Comparison of ENCODE assay signal across 14 cellular contexts in genomic region chr15:69104050-69104750, GRCh38. TPM values are rescaled to one million over a fixed set of nuclear protein-coding genes. Genes with fewer than 3 reads are reported as not detected.
DNase-seq lines count a peak whose midpoint lies in the region; ATAC-seq and TF ChIP-seq lines count a peak whose summit lies in the region.
"Had no signal": no experiment of that assay in that cellular context is flagged by ENCODE, and none has a peak within 500 bp of the region (broad histone marks: within the 10 kb centered on the region; RNA-seq: fewer than 3 reads in every experiment).

No MANE protein-coding gene starts in this region.

- peak overlapping the region in 2 of 10 donors; percentile 1 to 22 for H3K27ac Mint-ChIP-seq in naive thymus-derived CD8-positive, alpha-beta T cell
- H3K27ac Mint-ChIP-seq: activated CD4-positive, alpha-beta T cell treated with anti-CD3 and anti-CD28 coated beads, Interleukin-2, amount 10 ng/mL, durations not matched to agents 24 days and 14 days had no signal

- H3K9me3 Mint-ChIP-seq in naive thymus-derived CD8-positive, alpha-beta T cell, result no peaks in the 10 kb centered on the region
- H3K9me3 Mint-ChIP-seq: activated CD4-positive, alpha-beta T cell treated with anti-CD3 and anti-CD28 coated beads, Interleukin-2, amount 10 ng/mL, durations not matched to agents 24 days and 14 days had no signal

- no peaks in the 10 kb centered on the region for H3K36me3 Mint-ChIP-seq in naive thymus-derived CD8-positive, alpha-beta T cell

- intact Hi-C loops in ovary (cut with DNase I), result no loop called here

- H3K4me1 ChIP-seq in ovary (ENCODE audit: insufficient read depth), result no peaks in the 10 kb centered on the region

- H3K4me3 Mint-ChIP-seq in naive thymus-derived CD8-positive, alpha-beta T cell, result peak overlapping the region in 8 of 10 donors; percentile 20 to 67 (median 47)
- H3K4me3 Mint-ChIP-seq: activated CD4-positive, alpha-beta T cell treated with anti-CD3 and anti-CD28 coated beads, Interleukin-2, amount 10 ng/mL, durations not matched to agents 24 days and 14 days had no signal

- TF ChIP-seq EP300 in ovary (IDR thresholded peaks at IDR 0.05), result no peak

- H3K36me3 ChIP-seq in ovary, result no peaks in the 10 kb centered on the region

- POLR2A ChIA-PET in naive thymus-derived CD8-positive, alpha-beta T cell (lab: Charles Lee), result no interaction called here

- no peaks in the 10 kb centered on the region for H3K27me3 Mint-ChIP-seq in naive thymus-derived CD8-positive, alpha-beta T cell

- H3K4me3 ChIP-seq in ovary, result no peak overlapping the region

- no peak for TF ChIP-seq POLR2A in ovary (IDR thresholded peaks at IDR 0.05)

- 51 to 66% (median 55%) methylated on average over 12 of the region's 12 CpGs for WGBS in ovary, 3 donors

- H3K4me1 Mint-ChIP-seq in naive thymus-derived CD8-positive, alpha-beta T cell, result peaks cover 22 to 41% (median 30%) of the 10 kb centered on the region in 4 donors

- no peak for TF ChIP-seq CTCF in ovary (IDR thresholded peaks at IDR 0.05)

- no peaks in the 10 kb centered on the region for H3K9me3 ChIP-seq in ovary

- no peak overlapping the region for H3K27ac ChIP-seq in ovary
- H3K27ac ChIP-seq: 22Rv1 had no signal

- DNase-seq in DMS 273 (lab: John Stamatoyannopoulos, UW; ENCODE audit: unreplicated experiment) (peak; percentile 19), DMS 273 treated with DMSO at 0.1 percent for 48 hours (lab: John Stamatoyannopoulos, UW) (no peak), NCI-H146 (lab: John Stamatoyannopoulos, UW) (peak; percentile 57), ovary (no peak)
- peak in 1 of 10 donors; percentile 14 for DNase-seq in naive thymus-derived CD8-positive, alpha-beta T cell
- DNase-seq in activated CD4-positive, alpha-beta T cell treated with anti-CD3 and anti-CD28 coated beads for 1 hour, result no peak
- DNase-seq: activated CD4-positive, alpha-beta T cell treated with anti-CD3 and anti-CD28 coated beads, Interleukin-2, amount 10 ng/mL, durations not matched to agents 24 days and 14 days; activated naive CD4-positive, alpha-beta T cell; cerebellar nuclear complex; NCI-H1694; stimulated activated CD4-positive, alpha-beta T cell treated with anti-CD3 and anti-CD28 coated beads, Interleukin-12 subunit alpha, Interleukin-12 subunit beta, amount 100 ng/mL, for 4 hours had no signal

- no peaks in the 10 kb centered on the region for H3K27me3 ChIP-seq in ovary

- ATAC-seq in GM21619 (IDR thresholded peaks at IDR 0.05; ENCODE audit: unreplicated experiment) (peak; percentile 84), HG02571 (IDR thresholded peaks at IDR 0.05; ENCODE audit: unreplicated experiment) (no peak)
- peak in 1 of 2 donors; percentile 32 for ATAC-seq in naive thymus-derived CD8-positive, alpha-beta T cell

RNA-seq across cellular contexts. Expression of gene GLCE, which starts 56.2 kb away (rescaled TPM):
- total RNA-seq in naive thymus-derived CD8-positive, alpha-beta T cell, result 1 to 10 TPM; 5.8 to 8.0 TPM
- 1 to 10 TPM; 5.2 to 8.3 (median 5.7) TPM for polyA plus RNA-seq in naive thymus-derived CD8-positive, alpha-beta T cell
- total RNA-seq in ovary, result 10 to 100 TPM; 12.2 to 23.2 (median 17.5) TPM
- 10 to 100 TPM; 13.0 to 15.6 TPM for polyA plus RNA-seq in ovary

Comparison
In these comparisons a context has a peak if more than half of its experiments do, and no peak if none do; other contexts are left out.
1. DNase-seq: peak in DMS 273 (single experiment) and NCI-H146 (single experiment); none in DMS 273 treated with DMSO at 0.1 percent for 48 hours (single experiment), activated CD4-positive, alpha-beta T cell treated with anti-CD3 and anti-CD28 coated beads for 1 hour (single experiment) and ovary (0 of 5).